16 cellular contexts compared by ENCODE assay signal in genomic region chr5:45037927-45038326, GRCh38.
"Had no signal": no experiment of that assay in that cellular context is flagged by ENCODE, and none has a peak within 500 bp of the region (broad histone marks: within the 10 kb centered on the region; RNA-seq: fewer than 3 reads in every experiment).

No MANE protein-coding gene starts in this region.

- H3K4me3 Mint-ChIP-seq: activated CD8-positive, alpha-beta T cell treated with anti-CD3 and anti-CD28 coated beads, Interleukin-2, amount 10 ng/mL, durations not matched to agents 7 days and 5 days; activated naive CD4-positive, alpha-beta T cell treated with anti-CD3 and anti-CD28 coated beads, Interleukin-2, amount 50 U/mL, for 24 hours had no signal

- H3K9me2 ChIP-seq: SK-N-SH had no signal

- H3K36me3 Mint-ChIP-seq: activated naive CD4-positive, alpha-beta T cell treated with anti-CD3 and anti-CD28 coated beads, Interleukin-2, amount 50 U/mL, for 24 hours had no signal

- H3K9ac ChIP-seq: SK-N-SH had no signal

- H3K4me1 Mint-ChIP-seq: activated naive CD4-positive, alpha-beta T cell treated with anti-CD3 and anti-CD28 coated beads, Interleukin-2, amount 50 U/mL, for 24 hours had no signal

- H3K27ac ChIP-seq: breast epithelium, colonic mucosa, PC-9, WERI-Rb-1 had no signal

- H3K4me1 ChIP-seq: breast epithelium, colonic mucosa had no signal

- H3K9me3 ChIP-seq: breast epithelium, colonic mucosa, SK-N-SH had no signal

- H3K4me3 ChIP-seq: breast epithelium, colonic mucosa, PC-9 had no signal

- H3K36me3 ChIP-seq: breast epithelium, colonic mucosa, WERI-Rb-1 had no signal

- H3K9me3 Mint-ChIP-seq: activated naive CD4-positive, alpha-beta T cell treated with anti-CD3 and anti-CD28 coated beads, Interleukin-2, amount 50 U/mL, for 24 hours had no signal

- DNase-seq: activated CD4-positive, alpha-beta T cell treated with anti-CD3 and anti-CD28 coated beads for 48 hours; activated CD4-positive, alpha-beta T cell treated with anti-CD3 and anti-CD28 coated beads, Interleukin-2, amount 50 U/mL, for 4 hours; activated CD4-positive, CD25-positive, alpha-beta regulatory T cell treated with anti-CD3 and anti-CD28 coated beads, Interleukin-2, amount 50 U/mL, for 72 hours; activated CD8-positive, alpha-beta memory T cell treated with anti-CD3 and anti-CD28 coated beads, Interleukin-2, amount 50 U/mL, for 48 hours; activated CD8-positive, alpha-beta T cell treated with anti-CD3 and anti-CD28 coated beads, Interleukin-2, amount 10 ng/mL, durations not matched to agents 7 days and 5 days; activated naive CD4-positive, alpha-beta T cell; activated T-cell treated with anti-CD3 and anti-CD28 coated beads, Interleukin-2, amount 50 U/mL, for 1 hour; aorta; colonic mucosa; NCI-H2227 treated with DMSO at 0.1 percent for 48 hours; SIG-M5; WERI-Rb-1 had no signal

- H3K27me3 ChIP-seq: breast epithelium, colonic mucosa had no signal

- H3K27me3 Mint-ChIP-seq: activated naive CD4-positive, alpha-beta T cell treated with anti-CD3 and anti-CD28 coated beads, Interleukin-2, amount 50 U/mL, for 24 hours had no signal

- H2AFZ ChIP-seq: PC-9 had no signal

- ATAC-seq: activated CD8-positive, alpha-beta T cell treated with anti-CD3 and anti-CD28 coated beads, Interleukin-2, amount 10 ng/mL, durations not matched to agents 7 days and 5 days had no signal

- H3K4me2 ChIP-seq: PC-9, SK-N-SH had no signal

- H3K27ac Mint-ChIP-seq: activated CD8-positive, alpha-beta T cell treated with anti-CD3 and anti-CD28 coated beads, Interleukin-2, amount 10 ng/mL, durations not matched to agents 7 days and 5 days; activated naive CD4-positive, alpha-beta T cell treated with anti-CD3 and anti-CD28 coated beads, Interleukin-2, amount 50 U/mL, for 24 hours had no signal
